In genomic region chr2:84458436-84459027, GRCh38 we compare ENCODE assay signal across 8 cellular contexts. TPM values are rescaled to one million over a fixed set of nuclear protein-coding genes. Genes with fewer than 3 reads are reported as not detected.
DNase-seq lines count a peak whose midpoint lies in the region; ATAC-seq, FAIRE-seq and TF ChIP-seq lines count a peak whose summit lies in the region.

No MANE protein-coding gene starts in this region.

- H3K27ac ChIP-seq in A549: peak overlapping the region; percentile 91
- no peak overlapping the region for H3K27ac ChIP-seq in SU-DHL-6 (ENCODE audit: low read depth, low read length)
- H3K27ac ChIP-seq in testis: peak overlapping the region; percentile 92 to 93

- peak overlapping the region; percentile 93 for H3K4me3 Mint-ChIP-seq in memory B cell

- TF ChIP-seq EP300 in A549 (IDR thresholded peaks at IDR 0.05): no peak

- CTCF ChIA-PET in A549 (lab: Yijun Ruan, JAX): interaction anchor here (1.1 to 1.4 kb wide), 2 partner anchors 14 to 467 kb away, joined by 4 to 7 read pairs; no protein-coding TSS in a partner anchor

- H3K27ac Mint-ChIP-seq in memory B cell: peak overlapping the region; percentile 98

- no peaks in the 10 kb centered on the region for H3K36me3 ChIP-seq in SU-DHL-6 (ENCODE audit: low read length)
- H3K36me3 ChIP-seq in testis (ENCODE audit: low read depth, missing control alignments): no peaks in the 10 kb centered on the region

- peaks cover 31% of the 10 kb centered on the region for H3K4me1 Mint-ChIP-seq in memory B cell

- peak; percentile 21 to 56 for ATAC-seq in A549
- peak; percentile 28 for ATAC-seq in GM18505 (IDR thresholded peaks at IDR 0.05; ENCODE audit: unreplicated experiment)
- peak; percentile 42 for ATAC-seq in HG03025 (IDR thresholded peaks at IDR 0.05; ENCODE audit: low FRiP score, unreplicated experiment)
- peak; percentile 7 for ATAC-seq in memory B cell (ENCODE audit: low read depth)

- no peaks in the 10 kb centered on the region for H3K9me3 Mint-ChIP-seq in memory B cell

- H3K4me1 ChIP-seq in A549: peaks cover 20% of the 10 kb centered on the region; the same call in 2 of the 3 replicates
- H3K4me1 ChIP-seq in testis: peaks cover 12% of the 10 kb centered on the region

- TF ChIP-seq POLR2A in A549 (IDR thresholded peaks at IDR 0.05; ENCODE audit: low read length) (no peak), GM18505 (IDR thresholded peaks at IDR 0.05; ENCODE audit: borderline replicate concordance, extremely low read depth, insufficient read depth, insufficient read length) (no peak), testis (IDR thresholded peaks at IDR 0.05) (no peak)

- WGBS in A549 (ENCODE audit: missing lambda C conversion rate): 3% methylated on average over 19 of the region's 19 CpGs
- 1 to 2% methylated on average over 17 to 19 of the region's 19 CpGs for WGBS in testis, 2 donors

- H3K9me3 ChIP-seq in A549 (no peaks in the 10 kb centered on the region), SU-DHL-6 (ENCODE audit: insufficient read depth, low read length) (no peaks in the 10 kb centered on the region), testis (no peaks in the 10 kb centered on the region)

- DNase-seq in A549 (ENCODE audit: low read depth in 1 of 2, low spot score in 1 of 2): peak in 1 of 2 experiments; percentile 7
- DNase-seq in dermis blood vessel endothelial cell: peak; percentile 30
- DNase-seq in memory B cell (ENCODE audit: low spot score in 2 of 2): peak in 1 of 2 donors; percentile 5
- no peak for DNase-seq in testis
- DNase-seq in DMS153 treated with DMSO at 0.1 percent for 48 hours (lab: John Stamatoyannopoulos, UW; ENCODE audit: unreplicated experiment): no peak

- H2AFZ ChIP-seq in SU-DHL-6 (ENCODE audit: low read depth, low read length, severe bottlenecking): peak overlapping the region; percentile 98

- H3K9me2 ChIP-seq in SU-DHL-6 (replicated peaks; ENCODE audit: insufficient read depth, low read length): no peaks in the 10 kb centered on the region

- H4K20me1 ChIP-seq in SU-DHL-6 (ENCODE audit: low read depth, low read length): no peaks in the 10 kb centered on the region; the same call in 1 of the 2 replicates

- peak overlapping the region; percentile 83 for H3K4me3 ChIP-seq in A549
- H3K4me3 ChIP-seq in SU-DHL-6 (ENCODE audit: insufficient read depth, low read length, poor library complexity, severe bottlenecking): peak overlapping the region; percentile 94
- H3K4me3 ChIP-seq in testis: peak overlapping the region; percentile 99 to 100

- TF ChIP-seq CTCF in A549 (IDR thresholded peaks at IDR 0.05): no peak
- TF ChIP-seq CTCF in SU-DHL-6 (IDR thresholded peaks at IDR 0.05; ENCODE audit: insufficient read depth, low read length, poor library complexity, severe bottlenecking): no peak
- TF ChIP-seq CTCF in testis (IDR thresholded peaks at IDR 0.05): no peak

- H3K79me2 ChIP-seq in SU-DHL-6 (ENCODE audit: insufficient read depth, low read length): peaks cover 56% of the 10 kb centered on the region

- POLR2A ChIA-PET in A549 (lab: Yijun Ruan, JAX): interaction anchor here (0.6 to 1.2 kb wide), 2 partner anchors 35 to 1209 kb away, joined by 3 to 4 read pairs; no protein-coding TSS in a partner anchor

- intact Hi-C loops in testis (cut with DNase I; ENCODE audit: low total_unique reads): no loop called here

- H3K27me3 ChIP-seq in SU-DHL-6 (ENCODE audit: low read length): no peaks in the 10 kb centered on the region
- no peaks in the 10 kb centered on the region for H3K27me3 ChIP-seq in testis

- H3K36me3 Mint-ChIP-seq in memory B cell: peaks cover 4% of the 10 kb centered on the region

- H3K27me3 Mint-ChIP-seq in memory B cell: no peaks in the 10 kb centered on the region

- no peak for TF ChIP-seq RAD21 in A549 (conservative IDR thresholded peaks at IDR 0.05 in 1 of 2, IDR thresholded peaks at IDR 0.05 in 1 of 2)

- FAIRE-seq in A549 (lab: Jason Lieb, UNC): no peak

- no peaks in the 10 kb centered on the region; the same call in 1 of the 2 replicates for H3F3A ChIP-seq in SU-DHL-6 (ENCODE audit: insufficient read depth)

- H3K4me2 ChIP-seq in A549: peak overlapping the region; percentile 93
- peak overlapping the region; percentile 96 for H3K4me2 ChIP-seq in SU-DHL-6 (ENCODE audit: low read depth, low read length, poor library complexity, severe bottlenecking)

- peak overlapping the region; percentile 97 for H3K9ac ChIP-seq in SU-DHL-6 (ENCODE audit: low read length)

TF ChIP-seq in A549, 52 proteins besides CTCF, POLR2A, EP300 and RAD21:
- TF ChIP-seq MAFK (IDR thresholded peaks at IDR 0.05; ENCODE audit: partially characterized antibody): peak; percentile 6
- TF ChIP-seq E2F6 (IDR thresholded peaks at IDR 0.05; ENCODE audit: borderline replicate concordance, low read depth): no peak
- TF ChIP-seq TFCP2L1 (CRISPR knock-in tag; IDR thresholded peaks at IDR 0.05): no peak

RNA-seq across cellular contexts. Expression of gene SUCLG1, which starts 0.5 kb away (rescaled TPM):
- polyA plus RNA-seq in A549 (2011; rRNA removed): 90.0 and 96.5 TPM in 2 replicates
- polyA plus RNA-seq in A549 (2012; cell fraction: cytosol; rRNA removed): 52.3 and 58.2 TPM in 2 replicates
- polyA plus RNA-seq in A549 (2012; cell fraction: nucleus; rRNA removed): 29.5 and 33.2 TPM in 2 replicates
- polyA plus RNA-seq in A549 (2017; fragmentation: RNase III; extraction: RNeasy Plus Mini Kit Qiagen cat#74134 plus additional on column Dnase treatment): 144 to 157 TPM (median 151 TPM) in 3 replicates
- 19.0 and 22.4 TPM in 2 replicates for polyA minus RNA-seq in A549 (2011; rRNA and poly(A)+ RNA removed)
- total RNA-seq in dermis blood vessel endothelial cell: 41.0 and 44.4 TPM in 2 replicates
- total RNA-seq in testis: 10 to 100 TPM; 48.0 to 50.6 TPM
- 80.4 TPM for polyA plus RNA-seq in testis (ENCODE audit: insufficient read depth, low read depth, low replicate concordance)

RNA-seq across cellular contexts. Expression of gene DNAH6, which starts 57.8 kb away (rescaled TPM):
- 0.22 and 0.32 TPM in 2 replicates for polyA plus RNA-seq in A549 (2011; rRNA removed)
- polyA plus RNA-seq in A549 (2012; cell fraction: cytosol; rRNA removed): 0.01 and 0.03 TPM in 2 replicates
- polyA plus RNA-seq in A549 (2012; cell fraction: nucleus; rRNA removed): 0.01 and 0.07 TPM in 2 replicates
- 0.05 to 0.13 TPM (median 0.08 TPM) in 3 replicates for polyA plus RNA-seq in A549 (2017; fragmentation: RNase III; extraction: RNeasy Plus Mini Kit Qiagen cat#74134 plus additional on column Dnase treatment)
- polyA minus RNA-seq in A549 (2011; rRNA and poly(A)+ RNA removed): 0.21 and 0.39 TPM in 2 replicates
- total RNA-seq in dermis blood vessel endothelial cell: under 0.01 TPM in 2 replicates
- 10 to 100 TPM in 1 of 2 donors, 1 to 10 TPM in 1; 7.1 to 11.8 TPM for total RNA-seq in testis
- polyA plus RNA-seq in testis (ENCODE audit: insufficient read depth, low read depth, low replicate concordance): 18.4 TPM
